ENCODE assay signal across 8 cellular contexts in genomic region chr2:85594715-85595377, GRCh38. TPM values are rescaled to one million over a fixed set of nuclear protein-coding genes. Genes with fewer than 3 reads are reported as not detected.
DNase-seq lines count a peak whose midpoint lies in the region; ATAC-seq and TF ChIP-seq lines count a peak whose summit lies in the region.

No MANE protein-coding gene starts in this region.

- H3K79me2 ChIP-seq in fibroblast of lung (ENCODE audit: control insufficient read depth, insufficient read depth, low read length): peaks cover 26% of the 10 kb centered on the region

- H3K4me2 ChIP-seq in fibroblast of lung (ENCODE audit: extremely low read depth, insufficient read depth, low read length): peak overlapping the region; percentile 84

- H3K4me3 ChIP-seq in Panc1 (ENCODE audit: low read depth in 2 of 2, low read length in 2 of 2) (peak overlapping the region; percentile 91 to 99), fibroblast of lung (replicated peaks in 1 of 4; ENCODE audit: control extremely low read depth in 1 of 4, insufficient read depth in 1 of 4, low read depth in 3 of 4, low read length in 4 of 4) (peak overlapping the region; percentile 43 to 95 (median 64)), sigmoid colon (peak overlapping the region; percentile 22 to 78 (median 70))

- peaks cover 2% of the 10 kb centered on the region; the same call in 1 of the 2 replicates for H3K36me3 ChIP-seq in Panc1 (ENCODE audit: control insufficient read depth, insufficient read depth, low read length)
- peaks cover 19% of the 10 kb centered on the region for H3K36me3 ChIP-seq in fibroblast of lung (ENCODE audit: control insufficient read depth, insufficient read depth, low read length)
- peaks cover 5 to 36% (median 11%) of the 10 kb centered on the region in 4 donors for H3K36me3 ChIP-seq in sigmoid colon

- intact Hi-C loops in Panc1 (cut with micrococcal nuclease; ENCODE audit: unreplicated experiment) (no loop called here), sigmoid colon (cut with DNase I) (no loop called here)

- H3K9me3 Mint-ChIP-seq in HFFc6: no peaks in the 10 kb centered on the region

- peaks cover 4% of the 10 kb centered on the region; the same call in 1 of the 2 replicates for H3K36me3 Mint-ChIP-seq in HFFc6 (ENCODE audit: low read depth)

- H3K9me3 ChIP-seq in Panc1 (ENCODE audit: control insufficient read depth, insufficient read depth, low read depth, low read length): no peaks in the 10 kb centered on the region
- H3K9me3 ChIP-seq in fibroblast of lung (ENCODE audit: control insufficient read depth, insufficient read depth, low read depth, low read length): no peaks in the 10 kb centered on the region
- no peaks in the 10 kb centered on the region for H3K9me3 ChIP-seq in sigmoid colon

- no peak for TF ChIP-seq EP300 in sigmoid colon (IDR thresholded peaks at IDR 0.05)

- BruUV-seq in Panc1 (replicated peaks; lab: Mats Ljungman, UMichigan): TSS peak; percentile 89

- in situ Hi-C loops in Panc1 (cut with HindIII; ENCODE audit: low pct_unique_long_range_greater_than_20kb, low sequenced_read_pairs): no loop called here

- TF ChIP-seq POLR2A in sigmoid colon (IDR thresholded peaks at IDR 0.05): no peak

- no peaks in the 10 kb centered on the region for H4K20me1 ChIP-seq in fibroblast of lung (ENCODE audit: control insufficient read depth, extremely low read depth, insufficient read depth, low read length)

- peaks cover 2% of the 10 kb centered on the region; the same call in 1 of the 2 replicates for H3K27me3 Mint-ChIP-seq in HFFc6 (ENCODE audit: insufficient read depth)

- TF ChIP-seq CTCF in HFFc6 (IDR thresholded peaks at IDR 0.05) (no peak), Panc1 (IDR thresholded peaks at IDR 0.05) (no peak), fibroblast of lung (conservative IDR thresholded peaks at IDR 0.05 in 1 of 2, IDR thresholded peaks at IDR 0.05 in 1 of 2; ENCODE audit: low read depth in 1 of 2, low read length in 2 of 2) (no peak), sigmoid colon (IDR thresholded peaks at IDR 0.05) (no peak)

- POLR2A ChIA-PET in Panc1 (lab: Charles Lee): interaction anchor here (0.5 to 1.2 kb wide), 6 partner anchors 8 to 229 kb away, joined by 3 to 14 read pairs (median 4); no protein-coding TSS in a partner anchor

- H3K27me3 ChIP-seq in Panc1 (ENCODE audit: control insufficient read depth, insufficient read depth, low read length) (no peaks in the 10 kb centered on the region), fibroblast of lung (ENCODE audit: control insufficient read depth, insufficient read depth, low read length) (no peaks in the 10 kb centered on the region), sigmoid colon (no peaks in the 10 kb centered on the region)

- H3K4me1 ChIP-seq in Panc1 (ENCODE audit: control insufficient read depth, insufficient read depth, low read length) (peaks cover 25% of the 10 kb centered on the region), fibroblast of lung (ENCODE audit: control insufficient read depth, extremely low read depth, insufficient read depth, low read length) (peaks cover 34% of the 10 kb centered on the region), sigmoid colon (peaks cover 0 to 50% (median 37%) of the 10 kb centered on the region in 4 donors)

- WGBS in sigmoid colon, 2 donors: 11% methylated on average over 23 of the region's 23 CpGs

- peak overlapping the region; percentile 51 for H2AFZ ChIP-seq in fibroblast of lung (ENCODE audit: low read length)

- no peak for DNase-seq in HFFc6
- DNase-seq in Panc1 (ENCODE audit: low read depth, low spot score): no peak
- DNase-seq in fibroblast of lung (ENCODE audit: low read depth in 2 of 2): no peak
- DNase-seq in sigmoid colon: no peak
- DNase-seq in foreskin melanocyte: no peak
- no peak for DNase-seq in NCI-H82 treated with DMSO at 0.1 percent for 48 hours (lab: John Stamatoyannopoulos, UW; ENCODE audit: unreplicated experiment)
- no peak for DNase-seq in NCI-H345 treated with DMSO at 0.1 percent for 48 hours (lab: John Stamatoyannopoulos, UW; ENCODE audit: unreplicated experiment)

- CTCF ChIA-PET in Panc1 (lab: Charles Lee): no interaction called here

- H3K4me3 Mint-ChIP-seq in HFFc6: peak overlapping the region; percentile 96

- H3K9ac ChIP-seq in fibroblast of lung (ENCODE audit: insufficient read depth, low read length): peak overlapping the region; percentile 70

- H3K4me1 Mint-ChIP-seq in HFFc6 (ENCODE audit: low read depth): peaks cover 41% of the 10 kb centered on the region

- ATAC-seq in GM18861 (IDR thresholded peaks at IDR 0.05; ENCODE audit: unreplicated experiment): peak; percentile 20
- ATAC-seq in Panc1: peak; percentile 66

- peak overlapping the region; percentile 89 for H3K27ac Mint-ChIP-seq in HFFc6

- H3K27ac ChIP-seq in Panc1 (ENCODE audit: low read length) (peak overlapping the region; percentile 96), fibroblast of lung (ENCODE audit: insufficient read depth, low read length) (peak overlapping the region; percentile 88), sigmoid colon (peak overlapping the region; percentile 88 to 91 (median 90))

RNA-seq across cellular contexts. Expression of gene RNF181, which starts 0.7 kb away (rescaled TPM):
- 100 to 1,000 TPM; 121 to 160 (median 146) TPM for total RNA-seq in HFFc6 (2021; fragmentation: NEBNext Ultra II Directional; extraction: Animal tissue kit (Norgen Biotek cat#: 25700))
- total RNA-seq in Panc1 (2021; ENCODE audit: unreplicated experiment): 156 TPM
- 365 TPM for polyA plus RNA-seq in Panc1 (2012; ENCODE audit: insufficient read length)
- 187 and 247 TPM in 2 replicates for total RNA-seq in fibroblast of lung
- 276 and 289 TPM in 2 replicates for polyA plus RNA-seq in fibroblast of lung
- polyA plus RNA-seq in fibroblast of lung (2012): 299 and 322 TPM in 2 replicates
- 307 and 355 TPM in 2 replicates for polyA minus RNA-seq in fibroblast of lung (ENCODE audit: low replicate concordance)
- 100 to 1,000 TPM; 124 to 175 (median 141) TPM for total RNA-seq in sigmoid colon
- polyA plus RNA-seq in sigmoid colon: 100 to 1,000 TPM; 165 to 190 (median 179) TPM

RNA-seq across cellular contexts. Expression of gene TMEM150A, which starts 7.7 kb away (rescaled TPM):
- total RNA-seq in HFFc6 (2021; fragmentation: NEBNext Ultra II Directional; extraction: Animal tissue kit (Norgen Biotek cat#: 25700)): 10 to 100 TPM; 10.3 to 20.4 (median 12.7) TPM
- 30.4 TPM for total RNA-seq in Panc1 (2021; ENCODE audit: unreplicated experiment)
- 46.2 TPM for polyA plus RNA-seq in Panc1 (2012; ENCODE audit: insufficient read length)
- 11.8 and 13.2 TPM in 2 replicates for total RNA-seq in fibroblast of lung
- polyA plus RNA-seq in fibroblast of lung: 11.4 and 15.5 TPM in 2 replicates
- 14.8 and 19.3 TPM in 2 replicates for polyA plus RNA-seq in fibroblast of lung (2012)
- polyA minus RNA-seq in fibroblast of lung (ENCODE audit: low replicate concordance): 36.1 and 67.5 TPM in 2 replicates
- 10 to 100 TPM; 18.4 to 29.9 (median 22.1) TPM for total RNA-seq in sigmoid colon
- 10 to 100 TPM in 2 of 3 donors, 1 to 10 TPM in 1; 7.4 to 12.0 (median 11.6) TPM for polyA plus RNA-seq in sigmoid colon

RNA-seq across cellular contexts. Expression of gene VAMP5, which starts 10.6 kb away (rescaled TPM):
- total RNA-seq in HFFc6 (2021; fragmentation: NEBNext Ultra II Directional; extraction: Animal tissue kit (Norgen Biotek cat#: 25700)): 10 to 100 TPM; 51.2 to 84.2 (median 71.4) TPM
- 21.3 TPM for total RNA-seq in Panc1 (2021; ENCODE audit: unreplicated experiment)
- polyA plus RNA-seq in Panc1 (2012; ENCODE audit: insufficient read length): 47.7 TPM
- total RNA-seq in fibroblast of lung: 45.5 and 69.5 TPM in 2 replicates
- 190 and 212 TPM in 2 replicates for polyA plus RNA-seq in fibroblast of lung
- 225 and 294 TPM in 2 replicates for polyA plus RNA-seq in fibroblast of lung (2012)
- polyA minus RNA-seq in fibroblast of lung (ENCODE audit: low replicate concordance): 129 and 239 TPM in 2 replicates
- total RNA-seq in sigmoid colon: 10 to 100 TPM; 51.2 to 97.5 (median 69.6) TPM
- 10 to 100 TPM; 51.8 to 93.7 (median 68.0) TPM for polyA plus RNA-seq in sigmoid colon

RNA-seq across cellular contexts. Expression of gene C2orf68, which starts 17.0 kb away (rescaled TPM):
- total RNA-seq in HFFc6 (2021; fragmentation: NEBNext Ultra II Directional; extraction: Animal tissue kit (Norgen Biotek cat#: 25700)): 10 to 100 TPM; 13.7 to 17.6 (median 16.0) TPM
- 23.7 TPM for total RNA-seq in Panc1 (2021; ENCODE audit: unreplicated experiment)
- polyA plus RNA-seq in Panc1 (2012; ENCODE audit: insufficient read length): 29.2 TPM
- 16.9 and 26.1 TPM in 2 replicates for total RNA-seq in fibroblast of lung
- 11.0 and 15.4 TPM in 2 replicates for polyA plus RNA-seq in fibroblast of lung
- 17.2 and 21.7 TPM in 2 replicates for polyA plus RNA-seq in fibroblast of lung (2012)
- polyA minus RNA-seq in fibroblast of lung (ENCODE audit: low replicate concordance): 20.2 and 28.7 TPM in 2 replicates
- total RNA-seq in sigmoid colon: 10 to 100 TPM; 10.6 to 13.0 (median 12.8) TPM
- polyA plus RNA-seq in sigmoid colon: 10 to 100 TPM; 18.6 to 23.0 (median 21.3) TPM

RNA-seq across cellular contexts. Expression of gene VAMP8, which starts 17.5 kb away (rescaled TPM):
- total RNA-seq in HFFc6 (2021; fragmentation: NEBNext Ultra II Directional; extraction: Animal tissue kit (Norgen Biotek cat#: 25700)): under 1 TPM in 4 of 6 experiments, not detected in 2; 0.31 to 0.46 (median 0.35) TPM
- total RNA-seq in Panc1 (2021; ENCODE audit: unreplicated experiment): 93.2 TPM
- 113 TPM for polyA plus RNA-seq in Panc1 (2012; ENCODE audit: insufficient read length)
- 2.1 and 2.3 TPM in 2 replicates for total RNA-seq in fibroblast of lung
- polyA plus RNA-seq in fibroblast of lung: 17.7 and 80.6 TPM in 2 replicates
- 12.9 and 70.6 TPM in 2 replicates for polyA plus RNA-seq in fibroblast of lung (2012)
- 3.4 and 24.0 TPM in 2 replicates for polyA minus RNA-seq in fibroblast of lung (ENCODE audit: low replicate concordance)
- total RNA-seq in sigmoid colon: 10 to 100 TPM in 2 of 4 donors, 1 to 10 TPM in 2; 1.9 to 33.3 (median 13.2) TPM
- polyA plus RNA-seq in sigmoid colon: 100 to 1,000 TPM; 441 to 941 (median 696) TPM
